ENCODE assay signal across 8 cellular contexts in the genomic region with DNA sequence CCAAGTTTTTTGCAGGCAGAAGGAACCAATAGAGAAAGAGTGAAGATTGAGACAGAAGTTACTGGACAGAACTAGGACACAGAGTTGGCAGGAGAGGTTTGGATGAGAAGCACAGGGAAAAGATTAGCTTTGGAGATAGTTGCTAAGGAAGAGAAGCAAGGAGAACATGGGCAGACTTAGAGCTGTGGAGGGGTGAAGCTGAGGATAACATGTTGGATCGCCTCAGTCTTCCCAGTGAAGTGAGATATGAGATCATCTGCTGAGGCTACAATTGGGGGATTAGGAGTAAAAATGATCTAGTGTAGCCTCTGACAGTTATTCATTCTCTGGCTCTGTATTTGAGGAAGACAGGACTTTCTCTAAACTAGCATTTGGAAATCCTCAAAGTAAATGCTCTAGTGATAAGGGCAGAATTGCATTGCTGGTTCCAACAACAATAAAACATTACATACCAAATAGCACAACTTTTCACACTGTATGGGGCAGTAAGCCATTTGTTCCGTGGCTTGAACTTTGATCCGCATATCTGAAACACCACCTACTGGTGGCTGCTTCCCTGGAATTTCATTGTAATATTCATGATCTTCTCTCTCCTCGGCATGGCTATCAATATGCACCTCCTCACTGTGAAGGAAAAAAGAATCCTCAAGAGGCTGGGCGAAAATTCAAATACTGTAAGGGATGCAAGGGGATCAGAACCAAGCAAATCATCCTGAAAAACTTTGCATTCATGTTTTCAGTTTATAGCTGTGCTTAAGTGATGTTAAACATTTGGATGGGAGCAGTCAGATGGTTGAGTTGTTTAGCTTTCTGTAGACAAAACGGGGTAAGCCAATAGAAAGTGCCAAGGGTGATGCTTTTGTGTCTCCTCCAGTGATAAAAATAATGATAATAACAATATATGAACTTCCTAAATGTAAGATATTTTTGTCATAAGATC. TPM values are rescaled to one million over a fixed set of nuclear protein-coding genes. Genes with fewer than 3 reads are reported as not detected.
DNase-seq lines count a peak whose midpoint lies in the region; ATAC-seq and TF ChIP-seq lines count a peak whose summit lies in the region.

No MANE protein-coding gene starts in this region.

- peaks cover 4% of the 10 kb centered on the region for H3K27me3 Mint-ChIP-seq in activated T-helper 17 cell treated with anti-CD3 and anti-CD28 coated beads, Interleukin-2, amount 50 U/mL, for 72 hours

- no peak overlapping the region for H3K4me3 ChIP-seq in adrenal gland

- intact Hi-C loops in adrenal gland (cut with DNase I) = no loop called here

- ATAC-seq in left lobe of liver = peak; percentile 98
- ATAC-seq in HG02852 (IDR thresholded peaks at IDR 0.05; ENCODE audit: unreplicated experiment) = no peak
- ATAC-seq in activated T-helper 17 cell treated with anti-CD3 and anti-CD28 coated beads, Interleukin-2, amount 50 U/mL, for 72 hours (replicated peaks) = no peak

- H3K36me3 ChIP-seq in adrenal gland (replicated peaks in 1 of 2) = no peaks in the 10 kb centered on the region

- H3K9me3 ChIP-seq in adrenal gland (replicated peaks in 1 of 3) = no peaks in the 10 kb centered on the region

- WGBS in adrenal gland, 4 donors = 21 to 28% (median 27%) methylated on average over 6 of the region's 6 CpGs

- DNase-seq in AG08396 (ENCODE audit: low spot score) = peak; percentile 34
- DNase-seq in HT1080 (ENCODE audit: low read depth) = peak; percentile 41
- DNase-seq in adrenal gland = peak in 4 of 7 donors; percentile 21 to 55 (median 36)
- DNase-seq in left lobe of liver (ENCODE audit: low spot score) = no peak
- no peak for DNase-seq in NOMO-1 treated with DMSO at 0.1 percent for 48 hours (lab: John Stamatoyannopoulos, UW; ENCODE audit: unreplicated experiment)
- DNase-seq in cerebellar nuclear complex (lab: John Stamatoyannopoulos, UW) = no peak

- no peaks in the 10 kb centered on the region for H3K36me3 Mint-ChIP-seq in activated T-helper 17 cell treated with anti-CD3 and anti-CD28 coated beads, Interleukin-2, amount 50 U/mL, for 72 hours (ENCODE audit: low read depth)

- no peaks in the 10 kb centered on the region for H3K9me3 Mint-ChIP-seq in activated T-helper 17 cell treated with anti-CD3 and anti-CD28 coated beads, Interleukin-2, amount 50 U/mL, for 72 hours

- peak; percentile 18 to 57 (median 52) for TF ChIP-seq CTCF in adrenal gland (IDR thresholded peaks at IDR 0.05)

- no peak overlapping the region for H3K27ac Mint-ChIP-seq in activated T-helper 17 cell treated with anti-CD3 and anti-CD28 coated beads, Interleukin-2, amount 50 U/mL, for 72 hours

- no peak overlapping the region for H3K4me3 Mint-ChIP-seq in activated T-helper 17 cell treated with anti-CD3 and anti-CD28 coated beads, Interleukin-2, amount 50 U/mL, for 72 hours

- no peaks in the 10 kb centered on the region for H3K4me1 Mint-ChIP-seq in activated T-helper 17 cell treated with anti-CD3 and anti-CD28 coated beads, Interleukin-2, amount 50 U/mL, for 72 hours

- TF ChIP-seq POLR2A in adrenal gland (IDR thresholded peaks at IDR 0.05) = no peak

- H3K27ac ChIP-seq in adrenal gland = no peak overlapping the region

- H3K4me1 ChIP-seq in adrenal gland (replicated peaks in 1 of 2) = peaks cover 0 to 9% of the 10 kb centered on the region in 2 donors

- H3K27me3 ChIP-seq in adrenal gland = no peaks in the 10 kb centered on the region

RNA-seq across cellular contexts. Expression of a gene that starts 22.2 kb away (rescaled TPM):
- total RNA-seq in HT1080 (2014; rRNA removed; shearing (Covaris generic)) = 144 and 193 TPM in 2 replicates
- polyA plus RNA-seq in HT1080 (2015; cell fraction: cytosol; rRNA removed) = 175 and 191 TPM in 2 replicates
- polyA plus RNA-seq in HT1080 (2015; cell fraction: nucleus; rRNA removed) = 98.0 and 103 TPM in 2 replicates
- 100 to 1,000 TPM; 226 to 666 (median 245) TPM for total RNA-seq in adrenal gland
- polyA plus RNA-seq in adrenal gland = 100 to 1,000 TPM; 148 to 247 (median 161) TPM
- total RNA-seq in left lobe of liver = 46.1 TPM
- 10 to 100 TPM; 67.5 to 96.9 TPM for total RNA-seq in activated T-helper 17 cell treated with anti-CD3 and anti-CD28 coated beads, Interleukin-2, amount 50 U/mL, for 72 hours

RNA-seq across cellular contexts. Expression of a gene that starts 44.9 kb away (rescaled TPM):
- total RNA-seq in HT1080 (2014; rRNA removed; shearing (Covaris generic)) = 6.3 and 14.5 TPM in 2 replicates
- polyA plus RNA-seq in HT1080 (2015; cell fraction: cytosol; rRNA removed) = 4.5 and 5.3 TPM in 2 replicates
- polyA plus RNA-seq in HT1080 (2015; cell fraction: nucleus; rRNA removed) = 23.0 and 28.2 TPM in 2 replicates
- total RNA-seq in adrenal gland = 10 to 100 TPM in 1 of 8 donors, 1 to 10 TPM in 7; 1.5 to 14.4 (median 3.7) TPM
- 1 to 10 TPM; 1.2 to 1.9 (median 1.6) TPM for polyA plus RNA-seq in adrenal gland
- 1.3 TPM for total RNA-seq in left lobe of liver
- total RNA-seq in activated T-helper 17 cell treated with anti-CD3 and anti-CD28 coated beads, Interleukin-2, amount 50 U/mL, for 72 hours = 10 to 100 TPM; 26.7 to 34.0 TPM

Comparison
In these comparisons a context has a peak if more than half of its experiments do, and no peak if none do; other contexts are left out.
1. DNase-seq: peak in AG08396 (single experiment), HT1080 (single experiment) and adrenal gland (4 of 7); none in left lobe of liver (single experiment), NOMO-1 treated with DMSO at 0.1 percent for 48 hours (single experiment) and cerebellar nuclear complex (0 of 2).